Comparison of ENCODE assay signal across 17 cellular contexts in genomic region chr13:89212186-89212585, GRCh38.
DNase-seq lines count a peak whose midpoint lies in the region; TF ChIP-seq lines count a peak whose summit lies in the region.
"Had no signal": no experiment of that assay in that cellular context is flagged by ENCODE, and none has a peak within 500 bp of the region (broad histone marks: within the 10 kb centered on the region; RNA-seq: fewer than 3 reads in every experiment).

No MANE protein-coding gene starts in this region.

- H3K4me1 Mint-ChIP-seq in nephron progenitor cell: no peaks in the 10 kb centered on the region
- H3K4me1 Mint-ChIP-seq: IgD-negative memory B cell, T-cell had no signal

- peak; percentile 33 for DNase-seq in NCI-H510A treated with DMSO at 0.1 percent for 48 hours (lab: John Stamatoyannopoulos, UW)
- DNase-seq in NCI-H510A (lab: John Stamatoyannopoulos, UW): no peak
- DNase-seq in NCI-H1417 (lab: John Stamatoyannopoulos, UW): peak in 2 of 3 experiments; percentile 46 to 90
- DNase-seq in NCI-H69 (lab: John Stamatoyannopoulos, UW): peak; percentile 94
- DNase-seq in NAMALWA (ENCODE audit: low spot score): no peak
- no peak for DNase-seq in nephron progenitor cell
- DNase-seq in activated CD8-positive, alpha-beta memory T cell treated with anti-CD3 and anti-CD28 coated beads, Interleukin-2, amount 50 U/mL, for 48 hours: no peak
- DNase-seq: BE2C, GDM1, NCI-H1694, NCI-H2107, NCI-H226, NCI-H82, SJCRH30, T-cell had no signal

- no peak overlapping the region for H3K4me3 Mint-ChIP-seq in nephron progenitor cell
- H3K4me3 Mint-ChIP-seq: IgD-negative memory B cell; T-cell; T-helper 2 cell treated with Interferon-gamma antibody and Interleukin-4, amounts not matched to agents 5 μg/mL and 100 μg/mL, for 36 hours had no signal

- H3K9me3 Mint-ChIP-seq in nephron progenitor cell: no peaks in the 10 kb centered on the region

- H3K27me3 Mint-ChIP-seq in nephron progenitor cell (ENCODE audit: low read depth, poor library complexity): no peaks in the 10 kb centered on the region
- H3K27me3 Mint-ChIP-seq: IgD-negative memory B cell, T-cell had no signal

- H3K36me3 Mint-ChIP-seq in nephron progenitor cell (ENCODE audit: low read depth): no peaks in the 10 kb centered on the region
- H3K36me3 Mint-ChIP-seq: IgD-negative memory B cell, T-cell had no signal

- no peak overlapping the region for H3K27ac Mint-ChIP-seq in nephron progenitor cell
- H3K27ac Mint-ChIP-seq: IgD-negative memory B cell; T-cell; T-helper 2 cell treated with Interferon-gamma antibody and Interleukin-4, amounts not matched to agents 5 μg/mL and 100 μg/mL, for 36 hours had no signal

- TF ChIP-seq CTCF in nephron progenitor cell (IDR thresholded peaks at IDR 0.05): no peak

Comparison
In these comparisons a context has a peak if more than half of its experiments do, and no peak if none do; other contexts are left out.
1. DNase-seq: peak in NCI-H510A treated with DMSO at 0.1 percent for 48 hours (single experiment), NCI-H1417 (2 of 3) and NCI-H69 (single experiment); none in NCI-H510A (single experiment), NAMALWA (single experiment), nephron progenitor cell (single experiment) and activated CD8-positive, alpha-beta memory T cell treated with anti-CD3 and anti-CD28 coated beads, Interleukin-2, amount 50 U/mL, for 48 hours (single experiment).